12 cellular contexts compared by ENCODE assay signal in genomic region chr10:114486938-114487814, GRCh38.
DNase-seq lines count a peak whose midpoint lies in the region; ATAC-seq, FAIRE-seq and TF ChIP-seq lines count a peak whose summit lies in the region.
"Had no signal": no experiment of that assay in that cellular context is flagged by ENCODE, and none has a peak within 500 bp of the region (broad histone marks: within the 10 kb centered on the region; RNA-seq: fewer than 3 reads in every experiment).

No MANE protein-coding gene starts in this region.

- peak; percentile 87 for ATAC-seq in stimulated activated effector memory CD8-positive, alpha-beta T cell treated with anti-CD3 and anti-CD28 coated beads, Interleukin-12 subunit alpha, Interleukin-12 subunit beta, amount 100 ng/mL, for 72 hours
- no peak for ATAC-seq in HG02588 (IDR thresholded peaks at IDR 0.05; ENCODE audit: unreplicated experiment)

- TF ChIP-seq POLR2A in H54 (IDR thresholded peaks at IDR 0.05; ENCODE audit: low read depth, low read length), result no peak

- H3K27ac ChIP-seq in MM.1S (ENCODE audit: low read length), result no peak overlapping the region
- H3K27ac ChIP-seq: adrenal gland had no signal

- FAIRE-seq in H54 (lab: Jason Lieb, UNC), result no peak

- peak overlapping the region; percentile 42 for H3K4me3 Mint-ChIP-seq in activated naive CD4-positive, alpha-beta T cell treated with anti-CD3 and anti-CD28 coated beads, Interleukin-2, amount 50 U/mL, for 24 hours
- H3K4me3 Mint-ChIP-seq in chondrocyte (ENCODE audit: unreplicated experiment), result no peak overlapping the region
- H3K4me3 Mint-ChIP-seq in stimulated activated effector memory CD8-positive, alpha-beta T cell treated with anti-CD3 and anti-CD28 coated beads, Interleukin-12 subunit alpha, Interleukin-12 subunit beta, amount 100 ng/mL, for 72 hours, result no peak overlapping the region
- H3K4me3 Mint-ChIP-seq: CD14-positive monocyte had no signal

- no peaks in the 10 kb centered on the region for H3K9me3 Mint-ChIP-seq in activated naive CD4-positive, alpha-beta T cell treated with anti-CD3 and anti-CD28 coated beads, Interleukin-2, amount 50 U/mL, for 24 hours
- H3K9me3 Mint-ChIP-seq in chondrocyte (ENCODE audit: low read depth), result peaks cover 4% of the 10 kb centered on the region
- no peaks in the 10 kb centered on the region for H3K9me3 Mint-ChIP-seq in stimulated activated effector memory CD8-positive, alpha-beta T cell treated with anti-CD3 and anti-CD28 coated beads, Interleukin-12 subunit alpha, Interleukin-12 subunit beta, amount 100 ng/mL, for 72 hours
- H3K9me3 Mint-ChIP-seq: CD14-positive monocyte had no signal

- peaks cover 12% of the 10 kb centered on the region; the same call in 1 of the 2 replicates for H3K4me1 ChIP-seq in MM.1S (ENCODE audit: low read length)

- H3K4me3 ChIP-seq in MM.1S (ENCODE audit: low read length), result no peak overlapping the region
- H3K4me3 ChIP-seq: adrenal gland, esophagus muscularis mucosa had no signal

- no peaks in the 10 kb centered on the region for H3K27me3 ChIP-seq in MM.1S (replicated peaks; ENCODE audit: insufficient read depth, low read length)
- H3K27me3 ChIP-seq: adrenal gland, esophagus muscularis mucosa had no signal

- intact Hi-C loops in posterior cingulate gyrus (cut with DNase I), result no loop called here

- H3K4me2 ChIP-seq in MM.1S (ENCODE audit: low read depth, low read length), result no peak overlapping the region

- H3K9ac ChIP-seq in MM.1S (ENCODE audit: low read length), result no peak overlapping the region

- peak; percentile 22 for TF ChIP-seq CTCF in MM.1S (IDR thresholded peaks at IDR 0.05; ENCODE audit: low read length)
- peak; percentile 31 for TF ChIP-seq CTCF in chondrocyte (IDR thresholded peaks at IDR 0.05)

- no peak for DNase-seq in activated naive CD4-positive, alpha-beta T cell treated with anti-CD3 and anti-CD28 coated beads, Interleukin-2, amount 50 U/mL, for 16 hours
- DNase-seq in MM.1S, result peak; percentile 32
- no peak for DNase-seq in chondrocyte (ENCODE audit: low spot score)
- no peak for DNase-seq in stimulated activated effector memory CD8-positive, alpha-beta T cell treated with anti-CD3 and anti-CD28 coated beads, Interleukin-12 subunit alpha, Interleukin-12 subunit beta, amount 100 ng/mL, for 72 hours (ENCODE audit: low spot score in 2 of 2)
- DNase-seq in posterior cingulate gyrus, result no peak
- DNase-seq in H54 (ENCODE audit: insufficient read length, low spot score), result no peak
- DNase-seq: adrenal gland, NCI-H446 had no signal

- H3K9me3 ChIP-seq in MM.1S (replicated peaks; ENCODE audit: insufficient read depth, low read length), result no peaks in the 10 kb centered on the region
- H3K9me3 ChIP-seq: adrenal gland, esophagus muscularis mucosa had no signal

- H3K27ac Mint-ChIP-seq in activated naive CD4-positive, alpha-beta T cell treated with anti-CD3 and anti-CD28 coated beads, Interleukin-2, amount 50 U/mL, for 24 hours, result peak overlapping the region; percentile 93
- no peak overlapping the region for H3K27ac Mint-ChIP-seq in chondrocyte (ENCODE audit: unreplicated experiment)
- H3K27ac Mint-ChIP-seq in stimulated activated effector memory CD8-positive, alpha-beta T cell treated with anti-CD3 and anti-CD28 coated beads, Interleukin-12 subunit alpha, Interleukin-12 subunit beta, amount 100 ng/mL, for 72 hours, result peak overlapping the region; percentile 37
- H3K27ac Mint-ChIP-seq: CD14-positive monocyte had no signal

- no peak overlapping the region for H2AFZ ChIP-seq in MM.1S (ENCODE audit: low read length)

- H3F3A ChIP-seq in MM.1S (ENCODE audit: insufficient read depth, low read length), result no peaks in the 10 kb centered on the region

- H3K36me3 Mint-ChIP-seq in activated naive CD4-positive, alpha-beta T cell treated with anti-CD3 and anti-CD28 coated beads, Interleukin-2, amount 50 U/mL, for 24 hours, result peaks cover 20% of the 10 kb centered on the region
- peaks cover 7% of the 10 kb centered on the region for H3K36me3 Mint-ChIP-seq in chondrocyte (ENCODE audit: low read depth)
- H3K36me3 Mint-ChIP-seq in stimulated activated effector memory CD8-positive, alpha-beta T cell treated with anti-CD3 and anti-CD28 coated beads, Interleukin-12 subunit alpha, Interleukin-12 subunit beta, amount 100 ng/mL, for 72 hours, result peaks cover 29% of the 10 kb centered on the region
- H3K36me3 Mint-ChIP-seq: CD14-positive monocyte had no signal

- H3K27me3 Mint-ChIP-seq in activated naive CD4-positive, alpha-beta T cell treated with anti-CD3 and anti-CD28 coated beads, Interleukin-2, amount 50 U/mL, for 24 hours, result no peaks in the 10 kb centered on the region
- no peaks in the 10 kb centered on the region for H3K27me3 Mint-ChIP-seq in chondrocyte (ENCODE audit: low read depth)

- H3K4me1 Mint-ChIP-seq in activated naive CD4-positive, alpha-beta T cell treated with anti-CD3 and anti-CD28 coated beads, Interleukin-2, amount 50 U/mL, for 24 hours, result peaks cover 70% of the 10 kb centered on the region
- H3K4me1 Mint-ChIP-seq in chondrocyte (ENCODE audit: low read depth), result peaks cover 15% of the 10 kb centered on the region
- H3K4me1 Mint-ChIP-seq in stimulated activated effector memory CD8-positive, alpha-beta T cell treated with anti-CD3 and anti-CD28 coated beads, Interleukin-12 subunit alpha, Interleukin-12 subunit beta, amount 100 ng/mL, for 72 hours, result peaks cover 16% of the 10 kb centered on the region
- H3K4me1 Mint-ChIP-seq: CD14-positive monocyte had no signal

- no peaks in the 10 kb centered on the region for H3K36me3 ChIP-seq in MM.1S (replicated peaks; ENCODE audit: insufficient read depth, low read length)

- no peaks in the 10 kb centered on the region for H4K20me1 ChIP-seq in MM.1S (ENCODE audit: insufficient read depth, low read length)

- H3K9me2 ChIP-seq in MM.1S (replicated peaks; ENCODE audit: insufficient read depth, low read length), result no peaks in the 10 kb centered on the region

- H3K79me2 ChIP-seq in MM.1S (ENCODE audit: low read length), result no peaks in the 10 kb centered on the region
